1 cellular context compared by ENCODE assay signal in genomic region chr15:77535845-77536244, GRCh38.
A peak's percentile ranks its signal among the peaks of the same experiment; 100 is the strongest.
TF ChIP-seq lines count a peak whose summit lies in the region.

No MANE protein-coding gene starts in this region.

TF ChIP-seq in K562, 482 proteins besides CTCF, POLR2A, EP300 and RAD21 (continued from another document):
- TF ChIP-seq, protein P1, sequence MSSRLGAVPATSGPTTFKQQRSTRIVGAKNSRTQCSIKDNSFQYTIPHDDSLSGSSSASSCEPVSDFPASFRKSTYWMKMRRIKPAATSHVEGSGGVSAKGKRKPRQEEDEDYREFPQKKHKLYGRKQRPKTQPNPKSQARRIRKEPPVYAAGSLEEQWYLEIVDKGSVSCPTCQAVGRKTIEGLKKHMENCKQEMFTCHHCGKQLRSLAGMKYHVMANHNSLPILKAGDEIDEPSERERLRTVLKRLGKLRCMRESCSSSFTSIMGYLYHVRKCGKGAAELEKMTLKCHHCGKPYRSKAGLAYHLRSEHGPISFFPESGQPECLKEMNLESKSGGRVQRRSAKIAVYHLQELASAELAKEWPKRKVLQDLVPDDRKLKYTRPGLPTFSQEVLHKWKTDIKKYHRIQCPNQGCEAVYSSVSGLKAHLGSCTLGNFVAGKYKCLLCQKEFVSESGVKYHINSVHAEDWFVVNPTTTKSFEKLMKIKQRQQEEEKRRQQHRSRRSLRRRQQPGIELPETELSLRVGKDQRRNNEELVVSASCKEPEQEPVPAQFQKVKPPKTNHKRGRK (tag; IDR thresholded peaks at IDR 0.05) = 0 out of 2 replicates have a peak, but pooled peaks have one; percentile 60
- TF ChIP-seq SIX5 (IDR thresholded peaks at IDR 0.05; ENCODE audit: borderline replicate concordance in 1 of 2, insufficient read depth in 1 of 2, low read depth in 1 of 2, low read length in 2 of 2) (peak; percentile 51 to 64), CEBPB (tag; IDR thresholded peaks at IDR 0.05) (no peak), FOXK2 (conservative IDR thresholded peaks at IDR 0.05 in 1 of 2, IDR thresholded peaks at IDR 0.05 in 1 of 2; ENCODE audit: low read depth in 2 of 2) (no peak), MECOM (CRISPR knock-in tag; IDR thresholded peaks at IDR 0.05) (no peak)
